Comparison of ENCODE assay signal across 10 cellular contexts in the genomic region with DNA sequence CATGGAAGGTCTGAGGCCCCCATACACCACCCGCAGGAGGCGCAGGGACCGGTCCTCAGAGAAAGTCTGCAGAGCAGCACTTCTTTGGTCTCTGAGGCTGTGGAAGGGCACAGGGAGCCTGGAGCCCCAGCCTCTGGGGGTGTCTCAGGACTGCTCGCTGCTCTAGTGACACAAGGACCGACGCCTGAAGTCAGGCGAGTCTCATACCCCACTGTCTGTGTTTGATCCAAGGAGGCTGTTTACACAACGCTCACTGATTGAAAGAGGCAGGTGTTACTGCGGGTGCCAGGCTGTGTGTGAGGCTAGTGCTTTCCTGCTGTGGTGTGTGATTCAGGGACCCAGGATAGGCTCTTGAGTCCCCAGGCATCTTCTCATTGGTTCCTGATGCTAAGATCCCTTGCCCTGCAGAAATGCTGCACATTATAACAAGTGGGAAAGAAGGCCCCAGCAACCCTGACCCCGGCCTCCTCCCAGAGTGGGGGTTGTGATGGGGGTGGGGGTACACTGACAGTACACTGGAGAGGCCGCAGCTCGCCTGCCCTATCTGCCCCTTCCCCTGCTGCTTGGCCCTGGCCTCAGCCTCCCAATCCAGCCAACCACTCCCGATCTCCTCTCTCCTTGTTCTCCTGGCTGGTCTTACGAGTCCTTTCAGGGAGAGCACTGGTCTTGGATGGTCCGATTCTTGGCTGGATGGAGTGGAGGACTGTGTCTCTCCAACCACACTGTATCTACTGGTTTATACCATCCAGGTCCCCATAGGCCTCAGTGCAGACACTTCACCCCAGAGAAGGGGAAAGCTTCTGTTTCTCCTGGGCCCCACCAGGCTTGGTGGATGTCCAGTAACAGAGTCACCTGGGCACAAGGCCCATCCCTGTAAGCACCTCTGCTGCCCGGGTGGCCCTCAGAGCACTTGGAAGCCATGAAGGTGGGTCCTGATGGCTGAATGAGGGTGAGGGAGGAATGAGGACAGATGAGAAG. TPM values are rescaled to one million over a fixed set of nuclear protein-coding genes. Genes with fewer than 3 reads are reported as not detected.
DNase-seq lines count a peak whose midpoint lies in the region; ATAC-seq and TF ChIP-seq lines count a peak whose summit lies in the region.
"Had no signal": no experiment of that assay in that cellular context is flagged by ENCODE, and none has a peak within 500 bp of the region (broad histone marks: within the 10 kb centered on the region; RNA-seq: fewer than 3 reads in every experiment).

No MANE protein-coding gene starts in this region.

- TF ChIP-seq EP300 in esophagus muscularis mucosa (IDR thresholded peaks at IDR 0.05) = no peak

- H3K4me3 ChIP-seq in esophagus muscularis mucosa = no peak overlapping the region
- H3K4me3 ChIP-seq: heart right ventricle had no signal

- peaks cover under 1 to 14% (median 10%) of the 10 kb centered on the region in 4 donors for H3K4me1 ChIP-seq in esophagus muscularis mucosa

- POLR2A ChIA-PET in activated CD4-positive, alpha-beta T cell treated with anti-CD3 and anti-CD28 coated beads for 36 hours (lab: Charles Lee) = no interaction called here

- H3K9me3 ChIP-seq in esophagus muscularis mucosa = peaks cover 0 to 3% (median 0%) of the 10 kb centered on the region in 4 donors

- no peak overlapping the region for H3K27ac ChIP-seq in esophagus muscularis mucosa (replicated peaks in 1 of 4)
- H3K27ac ChIP-seq: heart right ventricle had no signal

- TF ChIP-seq CTCF in esophagus muscularis mucosa (IDR thresholded peaks at IDR 0.05) = no peak

- no peak for ATAC-seq in activated CD4-positive, alpha-beta T cell treated with anti-CD3 and anti-CD28 coated beads for 36 hours
- no peak for ATAC-seq in HG03108 (IDR thresholded peaks at IDR 0.05; ENCODE audit: unreplicated experiment)
- ATAC-seq: heart right ventricle, Right ventricle myocardium inferior had no signal

- H3K4me1 Mint-ChIP-seq in activated CD4-positive, alpha-beta T cell treated with anti-CD3 and anti-CD28 coated beads, Interleukin-2, amount 10 ng/mL, durations not matched to agents 24 days and 14 days = peaks cover 18% of the 10 kb centered on the region
- H3K4me1 Mint-ChIP-seq in activated CD4-positive, alpha-beta T cell treated with anti-CD3 and anti-CD28 coated beads for 36 hours = peaks cover 18% of the 10 kb centered on the region

- H3K27me3 ChIP-seq in esophagus muscularis mucosa = peaks cover 0 to 28% (median 0%) of the 10 kb centered on the region in 4 donors

- H3K36me3 ChIP-seq in esophagus muscularis mucosa = no peaks in the 10 kb centered on the region
- H3K36me3 ChIP-seq: heart right ventricle had no signal

- no peak overlapping the region for H3K27ac Mint-ChIP-seq in activated CD4-positive, alpha-beta T cell treated with anti-CD3 and anti-CD28 coated beads, Interleukin-2, amount 10 ng/mL, durations not matched to agents 24 days and 14 days
- no peak overlapping the region for H3K27ac Mint-ChIP-seq in activated CD4-positive, alpha-beta T cell treated with anti-CD3 and anti-CD28 coated beads for 36 hours

- CTCF ChIA-PET in activated CD4-positive, alpha-beta T cell treated with anti-CD3 and anti-CD28 coated beads for 36 hours (lab: Charles Lee) = no interaction called here

- H3K4me3 Mint-ChIP-seq in activated CD4-positive, alpha-beta T cell treated with anti-CD3 and anti-CD28 coated beads, Interleukin-2, amount 10 ng/mL, durations not matched to agents 24 days and 14 days = no peak overlapping the region
- no peak overlapping the region for H3K4me3 Mint-ChIP-seq in activated CD4-positive, alpha-beta T cell treated with anti-CD3 and anti-CD28 coated beads for 36 hours

- intact Hi-C loops in activated CD4-positive, alpha-beta T cell treated with anti-CD3 and anti-CD28 coated beads, Interleukin-2, amount 10 ng/mL, durations not matched to agents 24 days and 14 days (cut with micrococcal nuclease) = no loop called here
- intact Hi-C loops in activated CD4-positive, alpha-beta T cell treated with anti-CD3 and anti-CD28 coated beads for 36 hours (cut with DNase I, micrococcal nuclease) = loop anchor here in 1 of 2 experiments (10.0 kb wide), 1 partner anchor 577 kb away; no protein-coding TSS in a partner anchor
- intact Hi-C loops in esophagus muscularis mucosa (cut with DNase I) = loop anchor here (5.0 kb wide), 1 partner anchor 75 kb away; no protein-coding TSS in a partner anchor

- WGBS in esophagus muscularis mucosa = 90% methylated on average over 16 of the region's 16 CpGs

- H3K27me3 Mint-ChIP-seq in activated CD4-positive, alpha-beta T cell treated with anti-CD3 and anti-CD28 coated beads, Interleukin-2, amount 10 ng/mL, durations not matched to agents 24 days and 14 days = peaks cover 14% of the 10 kb centered on the region
- H3K27me3 Mint-ChIP-seq in activated CD4-positive, alpha-beta T cell treated with anti-CD3 and anti-CD28 coated beads for 36 hours = peaks cover 15% of the 10 kb centered on the region

- peak; percentile 43 for DNase-seq in activated CD4-positive, alpha-beta T cell treated with anti-CD3 and anti-CD28 coated beads, Interleukin-2, amount 10 ng/mL, durations not matched to agents 24 days and 14 days
- DNase-seq in activated CD4-positive, alpha-beta T cell treated with anti-CD3 and anti-CD28 coated beads for 36 hours = no peak
- DNase-seq in NCI-H1105 treated with DMSO at 0.1 percent for 48 hours (lab: John Stamatoyannopoulos, UW) (peak; percentile 48), esophagus muscularis mucosa (ENCODE audit: extremely low spot score) (peak; percentile 89), kidney glomerular epithelial cell (lab: John Stamatoyannopoulos, UW) (no peak), pons (ENCODE audit: low spot score) (no peak)
- DNase-seq in stimulated activated CD8-positive, alpha-beta memory T cell treated with anti-CD3 and anti-CD28 coated beads, Interleukin-4, amount 100 ng/mL, for 48 hours = peak; percentile 14
- DNase-seq: heart right ventricle had no signal

- TF ChIP-seq POLR2A in esophagus muscularis mucosa (IDR thresholded peaks at IDR 0.05; ENCODE audit: low read depth) = no peak

- peaks cover 10% of the 10 kb centered on the region for H3K9me3 Mint-ChIP-seq in activated CD4-positive, alpha-beta T cell treated with anti-CD3 and anti-CD28 coated beads, Interleukin-2, amount 10 ng/mL, durations not matched to agents 24 days and 14 days
- peaks cover 4% of the 10 kb centered on the region for H3K9me3 Mint-ChIP-seq in activated CD4-positive, alpha-beta T cell treated with anti-CD3 and anti-CD28 coated beads for 36 hours (ENCODE audit: low read depth)

- no peaks in the 10 kb centered on the region for H3K36me3 Mint-ChIP-seq in activated CD4-positive, alpha-beta T cell treated with anti-CD3 and anti-CD28 coated beads, Interleukin-2, amount 10 ng/mL, durations not matched to agents 24 days and 14 days (ENCODE audit: low read depth)
- peaks cover 3% of the 10 kb centered on the region for H3K36me3 Mint-ChIP-seq in activated CD4-positive, alpha-beta T cell treated with anti-CD3 and anti-CD28 coated beads for 36 hours (ENCODE audit: low read depth)

RNA-seq across cellular contexts. Expression of a gene that starts 6.6 kb away (rescaled TPM):
- 6.3 and 6.8 TPM in 2 replicates for total RNA-seq in activated CD4-positive, alpha-beta T cell treated with anti-CD3 and anti-CD28 coated beads, Interleukin-2, amount 10 ng/mL, durations not matched to agents 24 days and 14 days
- total RNA-seq in activated CD4-positive, alpha-beta T cell treated with anti-CD3 and anti-CD28 coated beads for 36 hours = 1 to 10 TPM; 5.5 to 7.2 TPM
- 1 to 10 TPM in 3 of 4 donors, under 1 TPM in 1; 0.84 to 3.8 (median 3.4) TPM for total RNA-seq in esophagus muscularis mucosa

Comparison
In these comparisons a context has a peak if more than half of its experiments do, and no peak if none do; other contexts are left out.
1. DNase-seq: peak in activated CD4-positive, alpha-beta T cell treated with anti-CD3 and anti-CD28 coated beads, Interleukin-2, amount 10 ng/mL, durations not matched to agents 24 days and 14 days (single experiment), NCI-H1105 treated with DMSO at 0.1 percent for 48 hours (single experiment), esophagus muscularis mucosa (single experiment) and stimulated activated CD8-positive, alpha-beta memory T cell treated with anti-CD3 and anti-CD28 coated beads, Interleukin-4, amount 100 ng/mL, for 48 hours (single experiment); none in activated CD4-positive, alpha-beta T cell treated with anti-CD3 and anti-CD28 coated beads for 36 hours (single experiment), kidney glomerular epithelial cell (single experiment) and pons (single experiment).